9 cellular contexts compared by ENCODE assay signal in genomic region chr12:56542164-56542563, GRCh38. TPM values are rescaled to one million over a fixed set of nuclear protein-coding genes. Genes with fewer than 3 reads are reported as not detected.
"Had no signal": no experiment of that assay in that cellular context is flagged by ENCODE, and none has a peak within 500 bp of the region (broad histone marks: within the 10 kb centered on the region; RNA-seq: fewer than 3 reads in every experiment).

No MANE protein-coding gene starts in this region.

- H3K27ac ChIP-seq: KMS-11 had no signal

- H3K4me2 ChIP-seq: GM23338, KMS-11 had no signal

- H3K4me1 ChIP-seq: HAP-1 had no signal

- H2AFZ ChIP-seq: GM23338 had no signal

- H3K9me3 ChIP-seq: HAP-1 had no signal

- H3K4me3 ChIP-seq: GM23338, HAP-1 had no signal

- FAIRE-seq: HTR-8/SVneo had no signal

- H3K36me3 ChIP-seq: HAP-1 had no signal

- H3K9ac ChIP-seq: KMS-11 had no signal

- ATAC-seq: GM23338, HCT116 had no signal

- DNase-seq: H7, HFFc6, KBM-7 had no signal

RNA-seq across cellular contexts. Expression of gene GLS2, which starts 54.2 kb away (rescaled TPM):
- total RNA-seq: H4, HFFc6 had no signal
